ENCODE assay signal across 1 cellular context in the genomic region with DNA sequence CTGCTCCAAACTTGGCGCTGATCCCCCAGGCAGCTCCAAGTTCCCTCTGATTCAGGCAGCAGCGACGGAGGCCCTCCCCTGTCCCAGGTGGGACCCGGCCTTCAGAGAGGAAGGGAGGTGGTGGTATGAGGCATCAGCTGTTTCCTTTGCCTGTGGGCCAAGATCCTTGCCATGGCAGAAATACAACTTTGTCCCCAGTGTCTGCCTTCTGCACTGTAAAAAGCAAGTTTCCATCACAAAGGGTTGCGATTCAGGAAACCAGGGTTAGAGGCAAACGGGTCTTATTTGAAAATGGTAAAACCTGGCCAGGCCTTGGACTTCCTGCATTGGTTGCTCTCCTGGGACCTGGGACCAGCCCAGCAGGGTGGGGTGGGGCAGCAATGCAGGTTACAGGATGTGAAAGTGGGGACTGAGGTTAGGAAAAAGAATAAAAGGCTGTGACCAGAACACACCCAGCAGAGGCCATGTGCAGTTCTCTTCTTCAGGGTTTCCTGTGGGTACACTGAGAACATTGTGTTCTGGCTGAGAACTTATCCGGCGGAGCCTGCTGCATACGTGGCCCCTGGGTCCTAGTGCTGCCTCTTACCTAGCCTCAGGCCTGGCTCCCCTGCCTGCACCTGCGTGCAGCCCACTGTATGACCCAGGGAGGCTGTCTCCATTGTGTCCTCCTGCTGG.
TF ChIP-seq lines count a peak whose summit lies in the region.

No MANE protein-coding gene starts in this region.

TF ChIP-seq in HEK293, 187 proteins besides CTCF, POLR2A, EP300 and RAD21 (continued from another document and continues in another):
- no peak for TF ChIP-seq ZNF366 (tag by site-specific recombination; conservative IDR thresholded peaks at IDR 0.05)
- no peak for TF ChIP-seq ZNF449 (tag by site-specific recombination; IDR thresholded peaks at IDR 0.05)
- TF ChIP-seq, protein P1, sequence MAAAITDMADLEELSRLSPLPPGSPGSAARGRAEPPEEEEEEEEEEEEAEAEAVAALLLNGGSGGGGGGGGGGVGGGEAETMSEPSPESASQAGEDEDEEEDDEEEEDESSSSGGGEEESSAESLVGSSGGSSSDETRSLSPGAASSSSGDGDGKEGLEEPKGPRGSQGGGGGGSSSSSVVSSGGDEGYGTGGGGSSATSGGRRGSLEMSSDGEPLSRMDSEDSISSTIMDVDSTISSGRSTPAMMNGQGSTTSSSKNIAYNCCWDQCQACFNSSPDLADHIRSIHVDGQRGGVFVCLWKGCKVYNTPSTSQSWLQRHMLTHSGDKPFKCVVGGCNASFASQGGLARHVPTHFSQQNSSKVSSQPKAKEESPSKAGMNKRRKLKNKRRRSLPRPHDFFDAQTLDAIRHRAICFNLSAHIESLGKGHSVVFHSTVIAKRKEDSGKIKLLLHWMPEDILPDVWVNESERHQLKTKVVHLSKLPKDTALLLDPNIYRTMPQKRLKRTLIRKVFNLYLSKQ (tag by site-specific recombination; IDR thresholded peaks at IDR 0.05; ENCODE audit: borderline replicate concordance) = no peak
- TF ChIP-seq, protein P2, sequence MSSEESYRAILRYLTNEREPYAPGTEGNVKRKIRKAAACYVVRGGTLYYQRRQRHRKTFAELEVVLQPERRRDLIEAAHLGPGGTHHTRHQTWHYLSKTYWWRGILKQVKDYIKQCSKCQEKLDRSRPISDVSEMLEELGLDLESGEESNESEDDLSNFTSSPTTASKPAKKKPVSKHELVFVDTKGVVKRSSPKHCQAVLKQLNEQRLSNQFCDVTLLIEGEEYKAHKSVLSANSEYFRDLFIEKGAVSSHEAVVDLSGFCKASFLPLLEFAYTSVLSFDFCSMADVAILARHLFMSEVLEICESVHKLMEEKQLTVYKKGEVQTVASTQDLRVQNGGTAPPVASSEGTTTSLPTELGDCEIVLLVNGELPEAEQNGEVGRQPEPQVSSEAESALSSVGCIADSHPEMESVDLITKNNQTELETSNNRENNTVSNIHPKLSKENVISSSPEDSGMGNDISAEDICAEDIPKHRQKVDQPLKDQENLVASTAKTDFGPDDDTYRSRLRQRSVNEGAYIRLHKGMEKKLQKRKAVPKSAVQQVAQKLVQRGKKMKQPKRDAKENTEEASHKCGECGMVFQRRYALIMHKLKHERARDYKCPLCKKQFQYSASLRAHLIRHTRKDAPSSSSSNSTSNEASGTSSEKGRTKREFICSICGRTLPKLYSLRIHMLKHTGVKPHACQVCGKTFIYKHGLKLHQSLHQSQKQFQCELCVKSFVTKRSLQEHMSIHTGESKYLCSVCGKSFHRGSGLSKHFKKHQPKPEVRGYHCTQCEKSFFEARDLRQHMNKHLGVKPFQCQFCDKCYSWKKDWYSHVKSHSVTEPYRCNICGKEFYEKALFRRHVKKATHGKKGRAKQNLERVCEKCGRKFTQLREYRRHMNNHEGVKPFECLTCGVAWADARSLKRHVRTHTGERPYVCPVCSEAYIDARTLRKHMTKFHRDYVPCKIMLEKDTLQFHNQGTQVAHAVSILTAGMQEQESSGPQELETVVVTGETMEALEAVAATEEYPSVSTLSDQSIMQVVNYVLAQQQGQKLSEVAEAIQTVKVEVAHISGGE (tag by site-specific recombination; conservative IDR thresholded peaks at IDR 0.05; ENCODE audit: low read depth) = no peak
- TF ChIP-seq, protein P3, sequence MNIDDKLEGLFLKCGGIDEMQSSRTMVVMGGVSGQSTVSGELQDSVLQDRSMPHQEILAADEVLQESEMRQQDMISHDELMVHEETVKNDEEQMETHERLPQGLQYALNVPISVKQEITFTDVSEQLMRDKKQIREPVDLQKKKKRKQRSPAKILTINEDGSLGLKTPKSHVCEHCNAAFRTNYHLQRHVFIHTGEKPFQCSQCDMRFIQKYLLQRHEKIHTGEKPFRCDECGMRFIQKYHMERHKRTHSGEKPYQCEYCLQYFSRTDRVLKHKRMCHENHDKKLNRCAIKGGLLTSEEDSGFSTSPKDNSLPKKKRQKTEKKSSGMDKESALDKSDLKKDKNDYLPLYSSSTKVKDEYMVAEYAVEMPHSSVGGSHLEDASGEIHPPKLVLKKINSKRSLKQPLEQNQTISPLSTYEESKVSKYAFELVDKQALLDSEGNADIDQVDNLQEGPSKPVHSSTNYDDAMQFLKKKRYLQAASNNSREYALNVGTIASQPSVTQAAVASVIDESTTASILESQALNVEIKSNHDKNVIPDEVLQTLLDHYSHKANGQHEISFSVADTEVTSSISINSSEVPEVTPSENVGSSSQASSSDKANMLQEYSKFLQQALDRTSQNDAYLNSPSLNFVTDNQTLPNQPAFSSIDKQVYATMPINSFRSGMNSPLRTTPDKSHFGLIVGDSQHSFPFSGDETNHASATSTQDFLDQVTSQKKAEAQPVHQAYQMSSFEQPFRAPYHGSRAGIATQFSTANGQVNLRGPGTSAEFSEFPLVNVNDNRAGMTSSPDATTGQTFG (tag by site-specific recombination; IDR thresholded peaks at IDR 0.05; ENCODE audit: borderline replicate concordance) = no peak
- TF ChIP-seq ZNF600 (tag by site-specific recombination; IDR thresholded peaks at IDR 0.05) = peak; percentile 73
- no peak for TF ChIP-seq BCL11B (tag by site-specific recombination; IDR thresholded peaks at IDR 0.05; ENCODE audit: low read depth)
- TF ChIP-seq GLIS2 (tag by site-specific recombination; IDR thresholded peaks at IDR 0.05) = no peak
- TF ChIP-seq ZNF184 (tag by site-specific recombination; IDR thresholded peaks at IDR 0.05) = no peak
- no peak for TF ChIP-seq ZNF707 (tag by site-specific recombination; IDR thresholded peaks at IDR 0.05)
- TF ChIP-seq TCF7L2 (IDR thresholded peaks at IDR 0.05; ENCODE audit: borderline replicate concordance, low read depth, low read length) = no peak
- TF ChIP-seq SP2 (tag by site-specific recombination; IDR thresholded peaks at IDR 0.05) = no peak; the same call in 1 of the 2 replicates
- TF ChIP-seq, protein P4, sequence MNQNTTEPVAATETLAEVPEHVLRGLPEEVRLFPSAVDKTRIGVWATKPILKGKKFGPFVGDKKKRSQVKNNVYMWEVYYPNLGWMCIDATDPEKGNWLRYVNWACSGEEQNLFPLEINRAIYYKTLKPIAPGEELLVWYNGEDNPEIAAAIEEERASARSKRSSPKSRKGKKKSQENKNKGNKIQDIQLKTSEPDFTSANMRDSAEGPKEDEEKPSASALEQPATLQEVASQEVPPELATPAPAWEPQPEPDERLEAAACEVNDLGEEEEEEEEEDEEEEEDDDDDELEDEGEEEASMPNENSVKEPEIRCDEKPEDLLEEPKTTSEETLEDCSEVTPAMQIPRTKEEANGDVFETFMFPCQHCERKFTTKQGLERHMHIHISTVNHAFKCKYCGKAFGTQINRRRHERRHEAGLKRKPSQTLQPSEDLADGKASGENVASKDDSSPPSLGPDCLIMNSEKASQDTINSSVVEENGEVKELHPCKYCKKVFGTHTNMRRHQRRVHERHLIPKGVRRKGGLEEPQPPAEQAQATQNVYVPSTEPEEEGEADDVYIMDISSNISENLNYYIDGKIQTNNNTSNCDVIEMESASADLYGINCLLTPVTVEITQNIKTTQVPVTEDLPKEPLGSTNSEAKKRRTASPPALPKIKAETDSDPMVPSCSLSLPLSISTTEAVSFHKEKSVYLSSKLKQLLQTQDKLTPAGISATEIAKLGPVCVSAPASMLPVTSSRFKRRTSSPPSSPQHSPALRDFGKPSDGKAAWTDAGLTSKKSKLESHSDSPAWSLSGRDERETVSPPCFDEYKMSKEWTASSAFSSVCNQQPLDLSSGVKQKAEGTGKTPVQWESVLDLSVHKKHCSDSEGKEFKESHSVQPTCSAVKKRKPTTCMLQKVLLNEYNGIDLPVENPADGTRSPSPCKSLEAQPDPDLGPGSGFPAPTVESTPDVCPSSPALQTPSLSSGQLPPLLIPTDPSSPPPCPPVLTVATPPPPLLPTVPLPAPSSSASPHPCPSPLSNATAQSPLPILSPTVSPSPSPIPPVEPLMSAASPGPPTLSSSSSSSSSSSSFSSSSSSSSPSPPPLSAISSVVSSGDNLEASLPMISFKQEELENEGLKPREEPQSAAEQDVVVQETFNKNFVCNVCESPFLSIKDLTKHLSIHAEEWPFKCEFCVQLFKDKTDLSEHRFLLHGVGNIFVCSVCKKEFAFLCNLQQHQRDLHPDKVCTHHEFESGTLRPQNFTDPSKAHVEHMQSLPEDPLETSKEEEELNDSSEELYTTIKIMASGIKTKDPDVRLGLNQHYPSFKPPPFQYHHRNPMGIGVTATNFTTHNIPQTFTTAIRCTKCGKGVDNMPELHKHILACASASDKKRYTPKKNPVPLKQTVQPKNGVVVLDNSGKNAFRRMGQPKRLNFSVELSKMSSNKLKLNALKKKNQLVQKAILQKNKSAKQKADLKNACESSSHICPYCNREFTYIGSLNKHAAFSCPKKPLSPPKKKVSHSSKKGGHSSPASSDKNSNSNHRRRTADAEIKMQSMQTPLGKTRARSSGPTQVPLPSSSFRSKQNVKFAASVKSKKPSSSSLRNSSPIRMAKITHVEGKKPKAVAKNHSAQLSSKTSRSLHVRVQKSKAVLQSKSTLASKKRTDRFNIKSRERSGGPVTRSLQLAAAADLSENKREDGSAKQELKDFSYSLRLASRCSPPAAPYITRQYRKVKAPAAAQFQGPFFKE (tag by site-specific recombination; IDR thresholded peaks at IDR 0.05; ENCODE audit: borderline replicate concordance) = no peak
- TF ChIP-seq ZNF548 (tag by site-specific recombination; IDR thresholded peaks at IDR 0.05) = no peak
- no peak for TF ChIP-seq ZSCAN16 (tag by site-specific recombination; IDR thresholded peaks at IDR 0.05)
- TF ChIP-seq, protein P5, sequence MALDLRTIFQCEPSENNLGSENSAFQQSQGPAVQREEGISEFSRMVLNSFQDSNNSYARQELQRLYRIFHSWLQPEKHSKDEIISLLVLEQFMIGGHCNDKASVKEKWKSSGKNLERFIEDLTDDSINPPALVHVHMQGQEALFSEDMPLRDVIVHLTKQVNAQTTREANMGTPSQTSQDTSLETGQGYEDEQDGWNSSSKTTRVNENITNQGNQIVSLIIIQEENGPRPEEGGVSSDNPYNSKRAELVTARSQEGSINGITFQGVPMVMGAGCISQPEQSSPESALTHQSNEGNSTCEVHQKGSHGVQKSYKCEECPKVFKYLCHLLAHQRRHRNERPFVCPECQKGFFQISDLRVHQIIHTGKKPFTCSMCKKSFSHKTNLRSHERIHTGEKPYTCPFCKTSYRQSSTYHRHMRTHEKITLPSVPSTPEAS (tag by site-specific recombination; IDR thresholded peaks at IDR 0.05) = no peak
- TF ChIP-seq ZNF837 (tag by site-specific recombination; IDR thresholded peaks at IDR 0.05) = no peak
- TF ChIP-seq ZNF394 (tag by site-specific recombination; IDR thresholded peaks at IDR 0.05; ENCODE audit: borderline replicate concordance) = no peak
- TF ChIP-seq BCL11A (tag by site-specific recombination; IDR thresholded peaks at IDR 0.05; ENCODE audit: low read depth) = no peak
- no peak; the same call in 1 of the 2 replicates for TF ChIP-seq ZNF518A (tag by site-specific recombination; conservative IDR thresholded peaks at IDR 0.05; ENCODE audit: low read depth)
- no peak for TF ChIP-seq IKZF3 (tag by site-specific recombination; IDR thresholded peaks at IDR 0.05)
- TF ChIP-seq GLI2 (tag by site-specific recombination; IDR thresholded peaks at IDR 0.05; ENCODE audit: borderline replicate concordance, low read depth) = no peak
- TF ChIP-seq ZNF544 (tag by site-specific recombination; IDR thresholded peaks at IDR 0.05) = no peak
- TF ChIP-seq, protein P6, sequence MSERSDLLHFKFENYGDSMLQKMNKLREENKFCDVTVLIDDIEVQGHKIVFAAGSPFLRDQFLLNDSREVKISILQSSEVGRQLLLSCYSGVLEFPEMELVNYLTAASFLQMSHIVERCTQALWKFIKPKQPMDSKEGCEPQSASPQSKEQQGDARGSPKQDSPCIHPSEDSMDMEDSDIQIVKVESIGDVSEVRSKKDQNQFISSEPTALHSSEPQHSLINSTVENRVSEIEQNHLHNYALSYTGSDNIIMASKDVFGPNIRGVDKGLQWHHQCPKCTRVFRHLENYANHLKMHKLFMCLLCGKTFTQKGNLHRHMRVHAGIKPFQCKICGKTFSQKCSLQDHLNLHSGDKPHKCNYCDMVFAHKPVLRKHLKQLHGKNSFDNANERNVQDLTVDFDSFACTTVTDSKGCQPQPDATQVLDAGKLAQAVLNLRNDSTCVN (tag by site-specific recombination; optimal IDR thresholded peaks at IDR 0.05) = peak; percentile 8
- no peak for TF ChIP-seq SALL2 (tag by site-specific recombination; IDR thresholded peaks at IDR 0.05; ENCODE audit: borderline replicate concordance)
